ENCODE assay signal across 2 cellular contexts in the genomic region with DNA sequence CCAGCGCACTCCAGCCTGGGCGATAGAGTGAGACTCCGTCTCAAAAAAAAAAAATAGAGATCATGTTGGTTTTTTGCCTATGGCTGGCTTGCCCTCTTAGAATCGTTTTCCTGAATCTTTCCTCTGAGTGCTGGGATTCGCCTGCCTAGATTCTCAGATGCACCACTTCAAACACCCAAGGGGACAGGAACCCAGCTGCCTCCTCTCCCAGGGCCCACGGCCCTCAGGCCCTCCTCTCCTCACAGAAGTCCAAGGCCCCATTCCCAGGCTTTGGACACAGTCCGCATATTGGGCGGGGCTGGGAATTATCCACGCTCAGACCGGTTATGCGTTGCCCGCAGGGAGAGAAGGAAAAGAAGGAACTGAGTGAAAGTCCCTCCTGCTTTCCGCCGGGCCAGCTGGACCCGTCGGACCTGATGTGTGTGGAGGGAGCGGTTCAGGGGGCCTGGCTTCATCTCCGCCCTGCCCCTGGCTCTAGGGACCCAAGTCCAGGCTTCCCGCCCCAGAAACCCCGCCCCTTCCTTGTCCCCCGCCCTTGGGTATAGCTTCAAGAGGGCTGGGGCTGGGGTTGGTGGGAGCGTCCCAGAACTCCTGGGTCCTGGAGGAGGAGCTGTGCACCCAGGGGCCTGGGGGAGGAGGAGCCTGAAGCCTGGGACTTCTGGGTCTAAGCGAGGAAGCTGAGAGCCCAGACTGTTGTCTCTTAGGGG.
A peak's percentile ranks its signal among the peaks of the same experiment; 100 is the strongest.
TF ChIP-seq lines count a peak whose summit lies in the region.

No MANE protein-coding gene starts in this region.

TF ChIP-seq in Ishikawa, 13 proteins besides CTCF, POLR2A, EP300 and RAD21:
- TF ChIP-seq TCF12 (IDR thresholded peaks at IDR 0.05; ENCODE audit: low read depth): no peak
- 0 out of 2 replicates have a peak, but pooled peaks have one; percentile 53 for TF ChIP-seq ZBTB7A (IDR thresholded peaks at IDR 0.05; ENCODE audit: low read depth)
- no peak for TF ChIP-seq EGR1 (IDR thresholded peaks at IDR 0.05)
- TF ChIP-seq NFIC (IDR thresholded peaks at IDR 0.05): no peak
- TF ChIP-seq, protein P1, sequence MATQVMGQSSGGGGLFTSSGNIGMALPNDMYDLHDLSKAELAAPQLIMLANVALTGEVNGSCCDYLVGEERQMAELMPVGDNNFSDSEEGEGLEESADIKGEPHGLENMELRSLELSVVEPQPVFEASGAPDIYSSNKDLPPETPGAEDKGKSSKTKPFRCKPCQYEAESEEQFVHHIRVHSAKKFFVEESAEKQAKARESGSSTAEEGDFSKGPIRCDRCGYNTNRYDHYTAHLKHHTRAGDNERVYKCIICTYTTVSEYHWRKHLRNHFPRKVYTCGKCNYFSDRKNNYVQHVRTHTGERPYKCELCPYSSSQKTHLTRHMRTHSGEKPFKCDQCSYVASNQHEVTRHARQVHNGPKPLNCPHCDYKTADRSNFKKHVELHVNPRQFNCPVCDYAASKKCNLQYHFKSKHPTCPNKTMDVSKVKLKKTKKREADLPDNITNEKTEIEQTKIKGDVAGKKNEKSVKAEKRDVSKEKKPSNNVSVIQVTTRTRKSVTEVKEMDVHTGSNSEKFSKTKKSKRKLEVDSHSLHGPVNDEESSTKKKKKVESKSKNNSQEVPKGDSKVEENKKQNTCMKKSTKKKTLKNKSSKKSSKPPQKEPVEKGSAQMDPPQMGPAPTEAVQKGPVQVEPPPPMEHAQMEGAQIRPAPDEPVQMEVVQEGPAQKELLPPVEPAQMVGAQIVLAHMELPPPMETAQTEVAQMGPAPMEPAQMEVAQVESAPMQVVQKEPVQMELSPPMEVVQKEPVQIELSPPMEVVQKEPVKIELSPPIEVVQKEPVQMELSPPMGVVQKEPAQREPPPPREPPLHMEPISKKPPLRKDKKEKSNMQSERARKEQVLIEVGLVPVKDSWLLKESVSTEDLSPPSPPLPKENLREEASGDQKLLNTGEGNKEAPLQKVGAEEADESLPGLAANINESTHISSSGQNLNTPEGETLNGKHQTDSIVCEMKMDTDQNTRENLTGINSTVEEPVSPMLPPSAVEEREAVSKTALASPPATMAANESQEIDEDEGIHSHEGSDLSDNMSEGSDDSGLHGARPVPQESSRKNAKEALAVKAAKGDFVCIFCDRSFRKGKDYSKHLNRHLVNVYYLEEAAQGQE (IDR thresholded peaks at IDR 0.05; ENCODE audit: low read depth): no peak

TF ChIP-seq in H1, 55 proteins besides CTCF, POLR2A, EP300 and RAD21:
- TF ChIP-seq, protein P2, sequence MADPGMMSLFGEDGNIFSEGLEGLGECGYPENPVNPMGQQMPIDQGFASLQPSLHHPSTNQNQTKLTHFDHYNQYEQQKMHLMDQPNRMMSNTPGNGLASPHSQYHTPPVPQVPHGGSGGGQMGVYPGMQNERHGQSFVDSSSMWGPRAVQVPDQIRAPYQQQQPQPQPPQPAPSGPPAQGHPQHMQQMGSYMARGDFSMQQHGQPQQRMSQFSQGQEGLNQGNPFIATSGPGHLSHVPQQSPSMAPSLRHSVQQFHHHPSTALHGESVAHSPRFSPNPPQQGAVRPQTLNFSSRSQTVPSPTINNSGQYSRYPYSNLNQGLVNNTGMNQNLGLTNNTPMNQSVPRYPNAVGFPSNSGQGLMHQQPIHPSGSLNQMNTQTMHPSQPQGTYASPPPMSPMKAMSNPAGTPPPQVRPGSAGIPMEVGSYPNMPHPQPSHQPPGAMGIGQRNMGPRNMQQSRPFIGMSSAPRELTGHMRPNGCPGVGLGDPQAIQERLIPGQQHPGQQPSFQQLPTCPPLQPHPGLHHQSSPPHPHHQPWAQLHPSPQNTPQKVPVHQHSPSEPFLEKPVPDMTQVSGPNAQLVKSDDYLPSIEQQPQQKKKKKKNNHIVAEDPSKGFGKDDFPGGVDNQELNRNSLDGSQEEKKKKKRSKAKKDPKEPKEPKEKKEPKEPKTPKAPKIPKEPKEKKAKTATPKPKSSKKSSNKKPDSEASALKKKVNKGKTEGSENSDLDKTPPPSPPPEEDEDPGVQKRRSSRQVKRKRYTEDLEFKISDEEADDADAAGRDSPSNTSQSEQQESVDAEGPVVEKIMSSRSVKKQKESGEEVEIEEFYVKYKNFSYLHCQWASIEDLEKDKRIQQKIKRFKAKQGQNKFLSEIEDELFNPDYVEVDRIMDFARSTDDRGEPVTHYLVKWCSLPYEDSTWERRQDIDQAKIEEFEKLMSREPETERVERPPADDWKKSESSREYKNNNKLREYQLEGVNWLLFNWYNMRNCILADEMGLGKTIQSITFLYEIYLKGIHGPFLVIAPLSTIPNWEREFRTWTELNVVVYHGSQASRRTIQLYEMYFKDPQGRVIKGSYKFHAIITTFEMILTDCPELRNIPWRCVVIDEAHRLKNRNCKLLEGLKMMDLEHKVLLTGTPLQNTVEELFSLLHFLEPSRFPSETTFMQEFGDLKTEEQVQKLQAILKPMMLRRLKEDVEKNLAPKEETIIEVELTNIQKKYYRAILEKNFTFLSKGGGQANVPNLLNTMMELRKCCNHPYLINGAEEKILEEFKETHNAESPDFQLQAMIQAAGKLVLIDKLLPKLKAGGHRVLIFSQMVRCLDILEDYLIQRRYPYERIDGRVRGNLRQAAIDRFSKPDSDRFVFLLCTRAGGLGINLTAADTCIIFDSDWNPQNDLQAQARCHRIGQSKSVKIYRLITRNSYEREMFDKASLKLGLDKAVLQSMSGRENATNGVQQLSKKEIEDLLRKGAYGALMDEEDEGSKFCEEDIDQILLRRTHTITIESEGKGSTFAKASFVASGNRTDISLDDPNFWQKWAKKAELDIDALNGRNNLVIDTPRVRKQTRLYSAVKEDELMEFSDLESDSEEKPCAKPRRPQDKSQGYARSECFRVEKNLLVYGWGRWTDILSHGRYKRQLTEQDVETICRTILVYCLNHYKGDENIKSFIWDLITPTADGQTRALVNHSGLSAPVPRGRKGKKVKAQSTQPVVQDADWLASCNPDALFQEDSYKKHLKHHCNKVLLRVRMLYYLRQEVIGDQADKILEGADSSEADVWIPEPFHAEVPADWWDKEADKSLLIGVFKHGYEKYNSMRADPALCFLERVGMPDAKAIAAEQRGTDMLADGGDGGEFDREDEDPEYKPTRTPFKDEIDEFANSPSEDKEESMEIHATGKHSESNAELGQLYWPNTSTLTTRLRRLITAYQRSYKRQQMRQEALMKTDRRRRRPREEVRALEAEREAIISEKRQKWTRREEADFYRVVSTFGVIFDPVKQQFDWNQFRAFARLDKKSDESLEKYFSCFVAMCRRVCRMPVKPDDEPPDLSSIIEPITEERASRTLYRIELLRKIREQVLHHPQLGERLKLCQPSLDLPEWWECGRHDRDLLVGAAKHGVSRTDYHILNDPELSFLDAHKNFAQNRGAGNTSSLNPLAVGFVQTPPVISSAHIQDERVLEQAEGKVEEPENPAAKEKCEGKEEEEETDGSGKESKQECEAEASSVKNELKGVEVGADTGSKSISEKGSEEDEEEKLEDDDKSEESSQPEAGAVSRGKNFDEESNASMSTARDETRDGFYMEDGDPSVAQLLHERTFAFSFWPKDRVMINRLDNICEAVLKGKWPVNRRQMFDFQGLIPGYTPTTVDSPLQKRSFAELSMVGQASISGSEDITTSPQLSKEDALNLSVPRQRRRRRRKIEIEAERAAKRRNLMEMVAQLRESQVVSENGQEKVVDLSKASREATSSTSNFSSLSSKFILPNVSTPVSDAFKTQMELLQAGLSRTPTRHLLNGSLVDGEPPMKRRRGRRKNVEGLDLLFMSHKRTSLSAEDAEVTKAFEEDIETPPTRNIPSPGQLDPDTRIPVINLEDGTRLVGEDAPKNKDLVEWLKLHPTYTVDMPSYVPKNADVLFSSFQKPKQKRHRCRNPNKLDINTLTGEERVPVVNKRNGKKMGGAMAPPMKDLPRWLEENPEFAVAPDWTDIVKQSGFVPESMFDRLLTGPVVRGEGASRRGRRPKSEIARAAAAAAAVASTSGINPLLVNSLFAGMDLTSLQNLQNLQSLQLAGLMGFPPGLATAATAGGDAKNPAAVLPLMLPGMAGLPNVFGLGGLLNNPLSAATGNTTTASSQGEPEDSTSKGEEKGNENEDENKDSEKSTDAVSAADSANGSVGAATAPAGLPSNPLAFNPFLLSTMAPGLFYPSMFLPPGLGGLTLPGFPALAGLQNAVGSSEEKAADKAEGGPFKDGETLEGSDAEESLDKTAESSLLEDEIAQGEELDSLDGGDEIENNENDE (IDR thresholded peaks at IDR 0.05; ENCODE audit: insufficient replicate concordance, low read length): no peak
- no peak for TF ChIP-seq SP4 (IDR thresholded peaks at IDR 0.05; ENCODE audit: low read length)
- TF ChIP-seq ASH2L (IDR thresholded peaks at IDR 0.05; ENCODE audit: low read length): no peak
- no peak for TF ChIP-seq CHD1 (IDR thresholded peaks at IDR 0.05; ENCODE audit: low read depth, low read length)
- no peak for TF ChIP-seq TEAD4 (IDR thresholded peaks at IDR 0.05; ENCODE audit: low read depth, low read length)
- TF ChIP-seq KDM1A (IDR thresholded peaks at IDR 0.05; ENCODE audit: borderline replicate concordance, low read length): no peak
- no peak for TF ChIP-seq CREB1 (IDR thresholded peaks at IDR 0.05)
- TF ChIP-seq SUZ12 (IDR thresholded peaks at IDR 0.05; ENCODE audit: low read length): no peak
- TF ChIP-seq KDM4A (IDR thresholded peaks at IDR 0.05; ENCODE audit: low read depth, low read length, severe bottlenecking): no peak
- TF ChIP-seq RXRA (IDR thresholded peaks at IDR 0.05; ENCODE audit: insufficient read depth, low read depth, low read length): no peak
- TF ChIP-seq MAFK (IDR thresholded peaks at IDR 0.05; ENCODE audit: low read depth, low read length): no peak
- 0 out of 2 replicates have a peak, but pooled peaks have one; percentile 50 for TF ChIP-seq SP1 (IDR thresholded peaks at IDR 0.05; ENCODE audit: low read depth, low read length)
- TF ChIP-seq CHD2 (IDR thresholded peaks at IDR 0.05; ENCODE audit: low read length): no peak
- TF ChIP-seq NRF1 (IDR thresholded peaks at IDR 0.05; ENCODE audit: low read depth, low read length): no peak
- TF ChIP-seq TBP (IDR thresholded peaks at IDR 0.05; ENCODE audit: low read depth, low read length): no peak
- TF ChIP-seq, protein P3, sequence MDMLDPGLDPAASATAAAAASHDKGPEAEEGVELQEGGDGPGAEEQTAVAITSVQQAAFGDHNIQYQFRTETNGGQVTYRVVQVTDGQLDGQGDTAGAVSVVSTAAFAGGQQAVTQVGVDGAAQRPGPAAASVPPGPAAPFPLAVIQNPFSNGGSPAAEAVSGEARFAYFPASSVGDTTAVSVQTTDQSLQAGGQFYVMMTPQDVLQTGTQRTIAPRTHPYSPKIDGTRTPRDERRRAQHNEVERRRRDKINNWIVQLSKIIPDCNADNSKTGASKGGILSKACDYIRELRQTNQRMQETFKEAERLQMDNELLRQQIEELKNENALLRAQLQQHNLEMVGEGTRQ (IDR thresholded peaks at IDR 0.05; ENCODE audit: low read length): no peak
- TF ChIP-seq TCF12 (IDR thresholded peaks at IDR 0.05; ENCODE audit: low read depth, low read length): no peak
- TF ChIP-seq RBBP5 (IDR thresholded peaks at IDR 0.05; ENCODE audit: borderline replicate concordance, low read depth, low read length): no peak
- TF ChIP-seq, protein P4, sequence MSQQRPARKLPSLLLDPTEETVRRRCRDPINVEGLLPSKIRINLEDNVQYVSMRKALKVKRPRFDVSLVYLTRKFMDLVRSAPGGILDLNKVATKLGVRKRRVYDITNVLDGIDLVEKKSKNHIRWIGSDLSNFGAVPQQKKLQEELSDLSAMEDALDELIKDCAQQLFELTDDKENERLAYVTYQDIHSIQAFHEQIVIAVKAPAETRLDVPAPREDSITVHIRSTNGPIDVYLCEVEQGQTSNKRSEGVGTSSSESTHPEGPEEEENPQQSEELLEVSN (IDR thresholded peaks at IDR 0.05): 0 out of 2 replicates have a peak, but pooled peaks have one; percentile 14
- TF ChIP-seq TAF1 (IDR thresholded peaks at IDR 0.05; ENCODE audit: low read depth, low read length): peak; percentile 36; the same call in 1 of the 2 replicates
- no peak for TF ChIP-seq BRCA1 (IDR thresholded peaks at IDR 0.05; ENCODE audit: low read depth, low read length)
- TF ChIP-seq POLR2AphosphoS5 (IDR thresholded peaks at IDR 0.05; ENCODE audit: low read depth, low read length): no peak
